In genomic region chr1:215526147-215526845, GRCh38 we compare ENCODE assay signal across 8 cellular contexts. TPM values are rescaled to one million over a fixed set of nuclear protein-coding genes. Genes with fewer than 3 reads are reported as not detected.
DNase-seq lines count a peak whose midpoint lies in the region; ATAC-seq, FAIRE-seq and TF ChIP-seq lines count a peak whose summit lies in the region.

No MANE protein-coding gene starts in this region.

- no peak overlapping the region for H3K27ac Mint-ChIP-seq in brain

- no peak overlapping the region for H3K27ac ChIP-seq in liver (ENCODE audit: low read depth in 1 of 2, low read length in 2 of 2)

- no peak for FAIRE-seq in GM18507 (lab: Jason Lieb, UNC)

- peak; percentile 89 to 90 for TF ChIP-seq RAD21 in liver (IDR thresholded peaks at IDR 0.05)

- H3K36me3 Mint-ChIP-seq in brain = no peaks in the 10 kb centered on the region

- 32% methylated on average over 7 of the region's 7 CpGs for WGBS in liver

- DNase-seq in AG10803 (ENCODE audit: low read depth) (peak; percentile 62), GM18507 (ENCODE audit: extremely low spot score, insufficient read length, low read depth) (peak; percentile 8), NCI-H345 treated with DMSO at 0.1 percent for 48 hours (lab: John Stamatoyannopoulos, UW; ENCODE audit: unreplicated experiment) (peak; percentile 73), GM19240 (ENCODE audit: insufficient read length, low spot score) (no peak)

- H3K27me3 Mint-ChIP-seq in brain = peaks cover 4% of the 10 kb centered on the region

- no peaks in the 10 kb centered on the region for H3K27me3 ChIP-seq in liver (ENCODE audit: control insufficient read depth in 4 of 4, insufficient read depth in 4 of 4, low read length in 3 of 4)

- peaks cover 16% of the 10 kb centered on the region for H3K4me1 Mint-ChIP-seq in brain

- no peaks in the 10 kb centered on the region for H3K9me3 ChIP-seq in liver (ENCODE audit: control insufficient read depth in 4 of 4, low read length in 3 of 4)

- H3K36me3 ChIP-seq in liver (ENCODE audit: control insufficient read depth in 4 of 4, insufficient read depth in 3 of 4, low read depth in 1 of 4, low read length in 3 of 4) = no peaks in the 10 kb centered on the region

- TF ChIP-seq CTCF in AG10803 (conservative IDR thresholded peaks at IDR 0.05; ENCODE audit: low read length) (peak; percentile 62), brain (conservative IDR thresholded peaks at IDR 0.05) (peak; percentile 84 to 86), liver (IDR thresholded peaks at IDR 0.05; ENCODE audit: low read depth, low read length, missing input control) (peak; percentile 66)

- H3K9ac ChIP-seq in liver (ENCODE audit: low read depth in 1 of 2, low read length in 2 of 2) = no peak overlapping the region

- ATAC-seq in HG03175 (IDR thresholded peaks at IDR 0.05; ENCODE audit: unreplicated experiment) (peak; percentile 51), GM21825 (IDR thresholded peaks at IDR 0.05; ENCODE audit: unreplicated experiment) (no peak)

- peaks cover 0 to 4% (median 0%) of the 10 kb centered on the region in 5 experiments for H3K9me3 Mint-ChIP-seq in brain

- H3K4me3 Mint-ChIP-seq in brain = no peak overlapping the region

- peaks cover 0 to 8% (median 0%) of the 10 kb centered on the region in 4 donors for H3K4me1 ChIP-seq in liver (ENCODE audit: control insufficient read depth in 4 of 4, insufficient read depth in 4 of 4, low read length in 3 of 4)

- H3K4me3 ChIP-seq in AG10803 (ENCODE audit: low read length) (no peak overlapping the region), liver (ENCODE audit: low read depth in 1 of 3, low read length in 3 of 3) (no peak overlapping the region)

TF ChIP-seq in liver, 16 proteins besides CTCF, POLR2A, EP300 and RAD21:
- peak; percentile 16 for TF ChIP-seq ATF3 (IDR thresholded peaks at IDR 0.05)
- no peak for TF ChIP-seq GABPA (IDR thresholded peaks at IDR 0.05 in 1 of 2, conservative IDR thresholded peaks at IDR 0.05 in 1 of 2)
TF ChIP-seq in liver: peak in this region for 1.

RNA-seq across cellular contexts. Expression of gene KCTD3, which starts 40.8 kb away (rescaled TPM):
- polyA plus RNA-seq in brain (ENCODE audit: insufficient read depth, low read depth, low replicate concordance) (31.8 TPM), liver (10 to 100 TPM; 20.8 to 23.4 TPM)
- 10 to 100 TPM; 28.7 to 58.7 TPM for total RNA-seq in liver
